Comparison of ENCODE assay signal across 23 cellular contexts in genomic region chr4:139624441-139625130, GRCh38.
"Had no signal": no experiment of that assay in that cellular context is flagged by ENCODE, and none has a peak within 500 bp of the region (broad histone marks: within the 10 kb centered on the region; RNA-seq: fewer than 3 reads in every experiment).

No MANE protein-coding gene starts in this region.

- H3K4me1 ChIP-seq: heart left ventricle, left ventricle myocardium inferior, lower lobe of right lung, right atrium auricular region, sigmoid colon, testis, tibial nerve, upper lobe of right lung, vagina had no signal

- H3K27me3 ChIP-seq: heart left ventricle, ovary, right atrium auricular region, sigmoid colon, testis, tibial nerve, upper lobe of right lung, vagina had no signal

- H3K27ac Mint-ChIP-seq: memory B cell; stimulated activated naive B cell treated with anti-CD40 and anti-IgM and Interleukin-4, amounts not matched to agents 10 μg/mL and 1 μg/mL and 100 μg/mL, for 72 hours had no signal

- FAIRE-seq: frontal cortex had no signal

- H3K4me3 Mint-ChIP-seq: memory B cell; naive B cell; nephron; stimulated activated naive B cell treated with anti-CD40 and anti-IgM and Interleukin-4, amounts not matched to agents 10 μg/mL and 1 μg/mL and 100 μg/mL, for 72 hours; stimulated activated naive CD8-positive, alpha-beta T cell treated with anti-CD3 and anti-CD28 coated beads, Interleukin-15, amount 100 ng/mL, for 72 hours had no signal

- H3K9me3 ChIP-seq: heart left ventricle, left ventricle myocardium inferior, lower lobe of right lung, ovary, right atrium auricular region, sigmoid colon, testis, tibial nerve, upper lobe of right lung, vagina had no signal

- DNase-seq: effector CD8-positive, alpha-beta T cell; heart left ventricle; hippocampal formation; islet precursor cell; lower lobe of right lung; naive B cell; ovary; sigmoid colon; stimulated activated CD4-positive, alpha-beta T cell treated with anti-CD3 and anti-CD28 coated beads, Interleukin-2, amount 100 ng/mL, for 24 hours; stimulated activated CD4-positive, alpha-beta T cell treated with anti-CD3 and anti-CD28 coated beads, Interleukin-4, amount 100 ng/mL, for 4 hours; stimulated activated naive B cell treated with anti-CD40 and anti-IgM and Interleukin-4, amounts not matched to agents 10 μg/mL and 1 μg/mL and 100 μg/mL, for 72 hours; stimulated activated naive CD8-positive, alpha-beta T cell treated with anti-CD3 and anti-CD28 coated beads, Interleukin-15, amount 100 ng/mL, for 72 hours; testis; upper lobe of right lung had no signal

- H3K36me3 Mint-ChIP-seq: naive B cell; stimulated activated naive B cell treated with anti-CD40 and anti-IgM and Interleukin-4, amounts not matched to agents 10 μg/mL and 1 μg/mL and 100 μg/mL, for 72 hours had no signal

- H3K36me3 ChIP-seq: heart left ventricle, left ventricle myocardium inferior, lower lobe of right lung, ovary, right atrium auricular region, sigmoid colon, tibial nerve, upper lobe of right lung, vagina had no signal

- H3K4me3 ChIP-seq: coronary artery, heart left ventricle, left ventricle myocardium inferior, lower lobe of right lung, ovary, right atrium auricular region, sigmoid colon, skin epidermis, testis, tibial nerve, upper lobe of right lung, vagina had no signal

- ATAC-seq: heart left ventricle; lower lobe of right lung; stimulated activated naive B cell treated with anti-CD40 and anti-IgM and Interleukin-4, amounts not matched to agents 10 μg/mL and 1 μg/mL and 100 μg/mL, for 72 hours; stimulated activated naive CD8-positive, alpha-beta T cell treated with anti-CD3 and anti-CD28 coated beads, Interleukin-15, amount 100 ng/mL, for 72 hours; upper lobe of right lung had no signal

- H3K9me3 Mint-ChIP-seq: memory B cell; naive B cell; nephron; stimulated activated naive B cell treated with anti-CD40 and anti-IgM and Interleukin-4, amounts not matched to agents 10 μg/mL and 1 μg/mL and 100 μg/mL, for 72 hours; stimulated activated naive CD8-positive, alpha-beta T cell treated with anti-CD3 and anti-CD28 coated beads, Interleukin-15, amount 100 ng/mL, for 72 hours had no signal

- H3K27ac ChIP-seq: coronary artery, heart left ventricle, left ventricle myocardium inferior, lower lobe of right lung, ovary, right atrium auricular region, sigmoid colon, skin epidermis, testis, tibial nerve, upper lobe of right lung, vagina had no signal

- H3K4me1 Mint-ChIP-seq: memory B cell; naive B cell; stimulated activated naive B cell treated with anti-CD40 and anti-IgM and Interleukin-4, amounts not matched to agents 10 μg/mL and 1 μg/mL and 100 μg/mL, for 72 hours; stimulated activated naive CD8-positive, alpha-beta T cell treated with anti-CD3 and anti-CD28 coated beads, Interleukin-15, amount 100 ng/mL, for 72 hours had no signal
